Comparison of ENCODE assay signal across 17 cellular contexts in genomic region chr3:119965692-119966091, GRCh38.
DNase-seq lines count a peak whose midpoint lies in the region; ATAC-seq, FAIRE-seq and TF ChIP-seq lines count a peak whose summit lies in the region.
"Had no signal": no experiment of that assay in that cellular context is flagged by ENCODE, and none has a peak within 500 bp of the region (broad histone marks: within the 10 kb centered on the region; RNA-seq: fewer than 3 reads in every experiment).

No MANE protein-coding gene starts in this region.

- H3K27ac ChIP-seq in K562 (ENCODE audit: extremely low read depth, low read depth, low read length) = no peak overlapping the region
- H3K27ac ChIP-seq: A549, C4-2B had no signal

- no peak for TF ChIP-seq POLR2A in K562 (conservative IDR thresholded peaks at IDR 0.05)

- no peaks in the 10 kb centered on the region for H3K36me3 ChIP-seq in K562 (ENCODE audit: control insufficient read depth, insufficient read depth, low read length)
- H3K36me3 ChIP-seq: BE2C had no signal

- H3K4me3 ChIP-seq in K562 = no peak overlapping the region
- H3K4me3 ChIP-seq: A549 had no signal

- H3K9me3 Mint-ChIP-seq in nephron progenitor cell = peaks cover 39% of the 10 kb centered on the region
- H3K9me3 Mint-ChIP-seq in activated CD8-positive, alpha-beta T cell treated with anti-CD3 and anti-CD28 coated beads for 36 hours = no peaks in the 10 kb centered on the region
- H3K9me3 Mint-ChIP-seq: CD4-positive, alpha-beta memory T cell; HFFc6 had no signal

- FAIRE-seq in K562 (lab: Jason Lieb, UNC) = no peak
- FAIRE-seq: A549, GM12891, H1, HepG2, HTR-8/SVneo had no signal

- in situ Hi-C loops in K562 (cut with MboI) = no loop called here

- no peaks in the 10 kb centered on the region for H4K20me1 ChIP-seq in K562 (replicated peaks; ENCODE audit: control insufficient read depth, insufficient read depth, low read length)

- TF ChIP-seq CTCF in K562 (IDR thresholded peaks at IDR 0.05 in 2 of 3, conservative IDR thresholded peaks at IDR 0.05 in 1 of 3; ENCODE audit: insufficient read depth in 2 of 3, low read depth in 1 of 3, low read length in 3 of 3) (no peak), nephron progenitor cell (IDR thresholded peaks at IDR 0.05) (no peak)
- TF ChIP-seq CTCF in activated CD8-positive, alpha-beta T cell treated with anti-CD3 and anti-CD28 coated beads for 36 hours (IDR thresholded peaks at IDR 0.05) = no peak

- CTCF ChIA-PET in K562 (lab: Yijun Ruan, JAX; ENCODE audit: low intra/inter-chr PET ratio) = no interaction called here
- CTCF ChIA-PET in activated CD8-positive, alpha-beta T cell treated with anti-CD3 and anti-CD28 coated beads for 36 hours (lab: Charles Lee) = interaction anchor here (1.0 to 1.5 kb wide), 3 partner anchors 10 to 74 kb away, joined by 3 to 4 read pairs (median 3); no protein-coding TSS in a partner anchor

- BruUV-seq in K562 (replicated peaks; lab: Mats Ljungman, UMichigan) = no TSS peak

- H3K4me1 Mint-ChIP-seq in nephron progenitor cell = no peaks in the 10 kb centered on the region
- H3K4me1 Mint-ChIP-seq in activated CD8-positive, alpha-beta T cell treated with anti-CD3 and anti-CD28 coated beads for 36 hours (ENCODE audit: low read depth) = peaks cover 29% of the 10 kb centered on the region

- WGBS in K562 (ENCODE audit: insufficient coverage, low coverage, missing lambda C conversion rate) = 18% methylated on average over 1 of the region's 1 CpG

- TF ChIP-seq RAD21 in K562 (CRISPR knock-in tag; conservative IDR thresholded peaks at IDR 0.05 in 1 of 2, IDR thresholded peaks at IDR 0.05 in 1 of 2) = no peak

- TF ChIP-seq EP300 in K562 (IDR thresholded peaks at IDR 0.05; ENCODE audit: low read length) = no peak

- H3K36me3 Mint-ChIP-seq in nephron progenitor cell (ENCODE audit: low read depth) = peaks cover 60% of the 10 kb centered on the region
- peaks cover 12% of the 10 kb centered on the region for H3K36me3 Mint-ChIP-seq in activated CD8-positive, alpha-beta T cell treated with anti-CD3 and anti-CD28 coated beads for 36 hours (ENCODE audit: low read depth)

- H3K9me1 ChIP-seq in K562 (ENCODE audit: control insufficient read depth, insufficient read depth, low read length) = no peaks in the 10 kb centered on the region

- no peaks in the 10 kb centered on the region for H3K27me3 Mint-ChIP-seq in nephron progenitor cell (ENCODE audit: low read depth, poor library complexity)
- H3K27me3 Mint-ChIP-seq in activated CD8-positive, alpha-beta T cell treated with anti-CD3 and anti-CD28 coated beads for 36 hours = no peaks in the 10 kb centered on the region
- H3K27me3 Mint-ChIP-seq: CD4-positive, alpha-beta memory T cell had no signal

- DNase-seq in M059J (ENCODE audit: low read depth) (peak; percentile 18), K562 (ENCODE audit: extremely low read depth in 1 of 4, low spot score in 3 of 4) (no peak), nephron progenitor cell (no peak), SIG-M5 treated with dmso at 0.1 percent for 504 hours (lab: John Stamatoyannopoulos, UW; ENCODE audit: unreplicated experiment) (no peak), GDM1 (lab: John Stamatoyannopoulos, UW) (no peak)
- DNase-seq in activated CD8-positive, alpha-beta T cell treated with anti-CD3 and anti-CD28 coated beads for 36 hours = no peak
- DNase-seq: BE2C; CD4-positive, alpha-beta memory T cell; DMS79; HCEC 1CT; HFFc6 had no signal

- no peak for ATAC-seq in K562
- ATAC-seq in activated CD8-positive, alpha-beta T cell treated with anti-CD3 and anti-CD28 coated beads for 36 hours = no peak
- ATAC-seq: A549, HepG2 had no signal

- no peaks in the 10 kb centered on the region for H3K4me1 ChIP-seq in K562 (replicated peaks in 1 of 2; ENCODE audit: control insufficient read depth in 2 of 2, insufficient read depth in 2 of 2, low read length in 2 of 2)
- H3K4me1 ChIP-seq: BE2C had no signal

- no peaks in the 10 kb centered on the region for H3K9me3 ChIP-seq in K562 (replicated peaks; ENCODE audit: control insufficient read depth, insufficient read depth, low read depth, low read length)
- H3K9me3 ChIP-seq: A549, BE2C had no signal

- no peaks in the 10 kb centered on the region for H3K27me3 ChIP-seq in K562 (ENCODE audit: control insufficient read depth in 2 of 2, insufficient read depth in 2 of 2, low read length in 2 of 2)
- H3K27me3 ChIP-seq: BE2C had no signal

- POLR2A ChIA-PET in K562 (lab: Yijun Ruan, JAX) = interaction anchor here (1.2 to 1.3 kb wide), 2 partner anchors 16 to 65 kb away, joined by 3 to 4 read pairs; no protein-coding TSS in a partner anchor
- POLR2A ChIA-PET in activated CD8-positive, alpha-beta T cell treated with anti-CD3 and anti-CD28 coated beads for 36 hours (lab: Charles Lee) = no interaction called here

- H3K27ac Mint-ChIP-seq in nephron progenitor cell = peak overlapping the region; percentile 87
- no peak overlapping the region for H3K27ac Mint-ChIP-seq in activated CD8-positive, alpha-beta T cell treated with anti-CD3 and anti-CD28 coated beads for 36 hours
- H3K27ac Mint-ChIP-seq: HFFc6 had no signal

- H3K4me3 Mint-ChIP-seq in nephron progenitor cell = no peak overlapping the region
- no peak overlapping the region for H3K4me3 Mint-ChIP-seq in activated CD8-positive, alpha-beta T cell treated with anti-CD3 and anti-CD28 coated beads for 36 hours
- H3K4me3 Mint-ChIP-seq: CD4-positive, alpha-beta memory T cell; HFFc6 had no signal

- H3K79me2 ChIP-seq in K562 (ENCODE audit: control insufficient read depth, insufficient read depth, low read length) = peaks cover 17% of the 10 kb centered on the region

- H3K4me2 ChIP-seq in K562 (ENCODE audit: insufficient read depth, low read length) = no peak overlapping the region
- H3K4me2 ChIP-seq: A549 had no signal

- no peak overlapping the region for H2AFZ ChIP-seq in K562 (ENCODE audit: low read depth, low read length)

- intact Hi-C loops in K562 (cut with micrococcal nuclease) = no loop called here
- intact Hi-C loops in activated CD8-positive, alpha-beta T cell treated with anti-CD3 and anti-CD28 coated beads for 36 hours (cut with micrococcal nuclease) = no loop called here

- no peak overlapping the region for H3K9ac ChIP-seq in K562 (ENCODE audit: insufficient read depth in 1 of 2, low read depth in 2 of 2, low read length in 2 of 2)

TF ChIP-seq in K562, 482 proteins besides CTCF, POLR2A, EP300 and RAD21:
- TF ChIP-seq CBFA2T3 (IDR thresholded peaks at IDR 0.05) (peak; percentile 24; the same call in 1 of the 2 replicates), BDP1 (IDR thresholded peaks at IDR 0.05; ENCODE audit: insufficient read depth, insufficient read length) (no peak)
TF ChIP-seq in K562: peak in this region for 1.
